In genomic region chr2:182915369-182916326, GRCh38 we compare ENCODE assay signal across 9 cellular contexts. TPM values are rescaled to one million over a fixed set of nuclear protein-coding genes. Genes with fewer than 3 reads are reported as not detected.
DNase-seq lines count a peak whose midpoint lies in the region; ATAC-seq, FAIRE-seq and TF ChIP-seq lines count a peak whose summit lies in the region.
"Had no signal": no experiment of that assay in that cellular context is flagged by ENCODE, and none has a peak within 500 bp of the region (broad histone marks: within the 10 kb centered on the region; RNA-seq: fewer than 3 reads in every experiment).

No MANE protein-coding gene starts in this region.

- H3K27me3 ChIP-seq in AG04450 (ENCODE audit: control insufficient read depth, insufficient read depth, low read length) = no peaks in the 10 kb centered on the region
- no peaks in the 10 kb centered on the region for H3K27me3 ChIP-seq in keratinocyte (ENCODE audit: control insufficient read depth, extremely low read depth, insufficient read depth, low read length)

- DNase-seq in AG04450 (ENCODE audit: low read depth, low spot score) (peak; percentile 59), astrocyte of the hippocampus (ENCODE audit: low read depth, low spot score) (peak; percentile 67), keratinocyte (ENCODE audit: low read depth, low spot score) (peak; percentile 38), caudate nucleus (lab: John Stamatoyannopoulos, UW) (no peak)
- DNase-seq: Caco-2 had no signal

- no peaks in the 10 kb centered on the region for H3K9me3 ChIP-seq in AG04450 (ENCODE audit: control insufficient read depth, insufficient read depth, low read length)
- no peaks in the 10 kb centered on the region for H3K9me3 ChIP-seq in keratinocyte (ENCODE audit: control insufficient read depth, low read depth, low read length)
- H3K9me3 ChIP-seq: Caco-2 had no signal

- H3K27ac ChIP-seq in AG04450 (ENCODE audit: low read depth, low read length) = peak overlapping the region; percentile 62
- no peak overlapping the region for H3K27ac ChIP-seq in keratinocyte (ENCODE audit: control insufficient read depth, insufficient read depth, low read length)
- no peak overlapping the region for H3K27ac ChIP-seq in caudate nucleus (ENCODE audit: low read depth, low read length)

- CTCF ChIA-PET in AG04450 (lab: Charles Lee) = interaction anchor here (0.6 to 2.2 kb wide), 6 partner anchors 15 to 216 kb away, joined by 3 to 9 read pairs (median 4); no protein-coding TSS in a partner anchor

- H3K9me1 ChIP-seq in keratinocyte (ENCODE audit: control insufficient read depth, extremely low read depth, insufficient read depth, low read length) = peaks cover 2% of the 10 kb centered on the region

- H3K4me1 ChIP-seq in keratinocyte (ENCODE audit: control insufficient read depth, extremely low read depth, insufficient read depth, low read length) = peaks cover 17% of the 10 kb centered on the region
- H3K4me1 ChIP-seq: Caco-2 had no signal

- H3K36me3 ChIP-seq in keratinocyte (ENCODE audit: control insufficient read depth in 2 of 2, extremely low read depth in 1 of 2, insufficient read depth in 2 of 2, low read length in 2 of 2) = peaks cover 12 to 26% of the 10 kb centered on the region in 2 experiments

- no peak for FAIRE-seq in keratinocyte (lab: Jason Lieb, UNC)

- H3K79me2 ChIP-seq in keratinocyte (ENCODE audit: control insufficient read depth, insufficient read depth, low read length) = no peaks in the 10 kb centered on the region

- dilution Hi-C loops in keratinocyte (cut with MboI; ENCODE audit: extremely low pct_ligation_motif_present, low sequenced_read_pairs) = no loop called here

- no peaks in the 10 kb centered on the region for H4K20me1 ChIP-seq in keratinocyte (ENCODE audit: control insufficient read depth, extremely low read depth, insufficient read depth, low read length)

- TF ChIP-seq CTCF in AG04450 (IDR thresholded peaks at IDR 0.05; ENCODE audit: low read depth, low read length) = no peak
- TF ChIP-seq CTCF in keratinocyte (optimal IDR thresholded peaks at IDR 0.05 in 1 of 3, IDR thresholded peaks at IDR 0.05 in 1 of 3, conservative IDR thresholded peaks at IDR 0.05 in 1 of 3; ENCODE audit: extremely low read depth in 1 of 3, insufficient read depth in 2 of 3, low read length in 3 of 3) = no peak

- TF ChIP-seq RAD21 in Ishikawa (IDR thresholded peaks at IDR 0.05; ENCODE audit: low read depth) = no peak

- H3K4me3 ChIP-seq in AG04450 (ENCODE audit: low read depth, low read length) = no peak overlapping the region
- H3K4me3 ChIP-seq in keratinocyte (ENCODE audit: control insufficient read depth in 2 of 3, extremely low read depth in 1 of 3, insufficient read depth in 2 of 3, low read depth in 1 of 3, low read length in 3 of 3) = no peak overlapping the region

- no peak overlapping the region for H2AFZ ChIP-seq in keratinocyte (ENCODE audit: control insufficient read depth, low read length)

- no peak overlapping the region for H3K4me2 ChIP-seq in keratinocyte (ENCODE audit: control insufficient read depth, extremely low read depth, insufficient read depth, low read depth, low read length)

- TF ChIP-seq EP300 in Ishikawa (IDR thresholded peaks at IDR 0.05; ENCODE audit: borderline replicate concordance) = peak; percentile 53; the same call in 1 of the 2 replicates

- H3K9ac ChIP-seq in keratinocyte (ENCODE audit: control insufficient read depth, extremely low read depth, insufficient read depth, low read length) = no peak overlapping the region

- ATAC-seq in GM21528 (IDR thresholded peaks at IDR 0.05; ENCODE audit: low FRiP score, unreplicated experiment) = no peak
- ATAC-seq in HG03097 (IDR thresholded peaks at IDR 0.05; ENCODE audit: low FRiP score, unreplicated experiment) = no peak
- ATAC-seq in GM21423 (IDR thresholded peaks at IDR 0.05; ENCODE audit: unreplicated experiment) = no peak

- POLR2A ChIA-PET in AG04450 (lab: Yijun Ruan, JAX) = interaction anchor here (0.5 to 0.8 kb wide), 3 partner anchors 8 to 90 kb away, joined by 3 to 7 read pairs (median 4); no protein-coding TSS in a partner anchor

TF ChIP-seq in Ishikawa, 13 proteins besides CTCF, POLR2A, EP300 and RAD21:
- TF ChIP-seq USF1 (IDR thresholded peaks at IDR 0.05) = no peak
- peak; percentile 46; the same call in 1 of the 2 replicates for TF ChIP-seq TEAD4 (IDR thresholded peaks at IDR 0.05)
- TF ChIP-seq CEBPB (IDR thresholded peaks at IDR 0.05) = no peak

RNA-seq across cellular contexts. Expression of gene FRZB, which starts 49.2 kb away (rescaled TPM):
- polyA plus RNA-seq in AG04450 (2011; rRNA removed) (2.0 and 2.5 TPM in 2 replicates), keratinocyte (0.05 TPM in 2 of 3 replicates, not detected in the other)
- polyA minus RNA-seq in AG04450 (2011; rRNA and poly(A)+ RNA removed) = 0.32 and 0.56 TPM in 2 replicates
- polyA plus RNA-seq in keratinocyte (2011; ENCODE audit: low read depth) = 2.3 TPM
- not detected in 2 replicates for polyA plus RNA-seq in keratinocyte (2011; cell fraction: cytosol; rRNA removed)
- 0.17 and 0.24 TPM in 2 replicates for polyA plus RNA-seq in keratinocyte (2011; cell fraction: nucleus; rRNA removed)
- 1.5 TPM in 1 of 2 replicates, not detected in the other for polyA plus RNA-seq in keratinocyte (2012; ENCODE audit: low replicate concordance)
- 0.13 TPM in 1 of 3 replicates, not detected in the others for polyA minus RNA-seq in keratinocyte
- not detected for polyA minus RNA-seq in keratinocyte (2011; cell fraction: cytosol; rRNA and poly(A)+ RNA removed)
- 0.42 and 1.4 TPM in 2 replicates for polyA minus RNA-seq in keratinocyte (2011; cell fraction: nucleus; rRNA and poly(A)+ RNA removed)

Comparison
In these comparisons a context has a peak if more than half of its experiments do, and no peak if none do; other contexts are left out.
1. DNase-seq: peak in AG04450 (single experiment), astrocyte of the hippocampus (single experiment) and keratinocyte (single experiment); none in caudate nucleus (0 of 61).